Comparison of ENCODE assay signal across 29 cellular contexts in genomic region chr16:1122031-1122765, GRCh38. TPM values are rescaled to one million over a fixed set of nuclear protein-coding genes. Genes with fewer than 3 reads are reported as not detected.
"Had no signal": no experiment of that assay in that cellular context is flagged by ENCODE, and none has a peak within 500 bp of the region (broad histone marks: within the 10 kb centered on the region; RNA-seq: fewer than 3 reads in every experiment).

No MANE protein-coding gene starts in this region.

- ATAC-seq: K562, Right ventricle myocardium inferior had no signal

- H3K9me2 ChIP-seq: SK-N-SH had no signal

- H3K27ac Mint-ChIP-seq: IgD-negative memory B cell had no signal

- H3K36me3 Mint-ChIP-seq: IgD-negative memory B cell had no signal

- H3K27ac ChIP-seq: HL-60, KMS-11, PC-9, Peyer's patch had no signal

- H3K9me3 ChIP-seq: Peyer's patch, SK-N-SH had no signal

- H3K27me3 ChIP-seq: Peyer's patch had no signal

- DNase-seq: Kasumi-1; NCI-H1092; NCI-H1105 treated with DMSO at 0.1 percent for 48 hours; NCI-H1417 treated with DMSO at 0.1 percent for 48 hours; NCI-H146; NCI-H1694 treated with DMSO at 0.1 percent for 48 hours; NCI-H1930; NCI-H2081; NCI-H2107; NCI-H2227 treated with DMSO at 0.1 percent for 48 hours; NCI-H524; NCI-H526 treated with DMSO at 0.1 percent for 48 hours; NCI-H748 treated with DMSO at 0.1 percent for 48 hours; NK-92 treated with Interleukin-12 subunit alpha and Interleukin-12 subunit beta, amount 100 ng/mL, for 24 hours; PC-9; Peyer's patch; SHP77 treated with DMSO at 0.1 percent for 48 hours; SK-N-SH; SW 1271 had no signal

- H3K9ac ChIP-seq: KMS-11, SK-N-SH had no signal

- FAIRE-seq: HTR-8/SVneo, K562 had no signal

- H3K4me3 ChIP-seq: K562, PC-9, Peyer's patch had no signal

- H3K36me3 ChIP-seq: Peyer's patch had no signal

- H2AFZ ChIP-seq: PC-9 had no signal

- H3K4me2 ChIP-seq: KMS-11, PC-9, SK-N-SH had no signal

- H3K9me3 Mint-ChIP-seq: IgD-negative memory B cell had no signal

RNA-seq across cellular contexts. Expression of gene C1QTNF8, which starts 26.2 kb away (rescaled TPM):
- total RNA-seq: K562, MCF 10A, NCI-H460, PC-9, Peyer's patch, RPMI7951, SK-MEL-5 had no signal
- polyA plus RNA-seq: IgD-negative memory B cell, K562, SK-N-SH had no signal

RNA-seq across cellular contexts. Expression of gene CACNA1H, which starts 30.7 kb away (rescaled TPM):
- total RNA-seq: MCF 10A, PC-9, RPMI7951 had no signal
- polyA plus RNA-seq: IgD-negative memory B cell, SK-N-SH had no signal

RNA-seq across cellular contexts. Expression of gene SSTR5, which starts 49.7 kb away (rescaled TPM):
- total RNA-seq: K562, MCF 10A, PC-9, RPMI7951, SK-MEL-5 had no signal
- polyA plus RNA-seq: IgD-negative memory B cell, K562, SK-N-SH had no signal
